ENCODE assay signal across 25 cellular contexts in the genomic region with DNA sequence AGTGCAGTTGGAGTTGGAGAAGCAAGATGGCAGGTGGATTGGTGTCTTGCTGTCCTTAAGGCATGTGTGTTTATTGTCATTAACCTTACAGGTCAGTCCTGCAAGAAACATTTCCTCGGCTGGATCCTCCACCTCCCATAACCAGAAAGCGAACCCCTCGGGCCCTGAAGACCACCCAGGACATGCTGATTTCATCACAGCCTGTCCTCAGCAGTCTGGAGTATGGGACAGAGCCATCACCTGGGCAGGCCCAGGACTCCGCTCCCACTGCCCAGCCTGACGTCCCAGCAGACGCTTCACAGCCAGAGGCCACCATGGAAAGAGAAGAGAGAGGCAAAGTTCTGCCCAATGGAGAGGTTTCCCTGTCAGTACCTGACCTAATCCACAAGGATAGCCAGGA. TPM values are rescaled to one million over a fixed set of nuclear protein-coding genes. Genes with fewer than 3 reads are reported as not detected.
DNase-seq lines count a peak whose midpoint lies in the region; ATAC-seq, FAIRE-seq and TF ChIP-seq lines count a peak whose summit lies in the region.
"Had no signal": no experiment of that assay in that cellular context is flagged by ENCODE, and none has a peak within 500 bp of the region (broad histone marks: within the 10 kb centered on the region; RNA-seq: fewer than 3 reads in every experiment).

No MANE protein-coding gene starts in this region.

- H3K9me3 Mint-ChIP-seq in endothelial cell (ENCODE audit: unreplicated experiment) = no peaks in the 10 kb centered on the region
- H3K9me3 Mint-ChIP-seq: CD4-positive, alpha-beta memory T cell; H9; HFFc6 had no signal

- no peak overlapping the region for H3K14ac ChIP-seq in neuronal stem cell (ENCODE audit: low read length)

- no peak overlapping the region for H4K8ac ChIP-seq in neuronal stem cell (ENCODE audit: low read depth, low read length)

- no peak for FAIRE-seq in kidney (lab: Jason Lieb, UNC)
- FAIRE-seq: A204.1, D721Med, G401.6, GM12891, GM19239, HepG2, HTR-8/SVneo had no signal

- H4K91ac ChIP-seq in neuronal stem cell (ENCODE audit: low read depth, low read length, poor library complexity) = no peak overlapping the region

- no peak overlapping the region for H3K4me3 Mint-ChIP-seq in endothelial cell (ENCODE audit: unreplicated experiment)
- H3K4me3 Mint-ChIP-seq: CD4-positive, alpha-beta memory T cell; H9; HFFc6 had no signal

- no peak overlapping the region for H2BK5ac ChIP-seq in neuronal stem cell (ENCODE audit: low read length)

- no peak overlapping the region for H3K23ac ChIP-seq in neuronal stem cell (ENCODE audit: low read depth, low read length, poor library complexity)

- no peaks in the 10 kb centered on the region for H3K79me1 ChIP-seq in neuronal stem cell (ENCODE audit: low read depth, low read length)

- H3K27me3 ChIP-seq in RWPE2 (ENCODE audit: insufficient read depth, poor library complexity, severe bottlenecking) (no peaks in the 10 kb centered on the region), neuronal stem cell (ENCODE audit: control insufficient read depth in 3 of 3, insufficient read depth in 3 of 3, low read depth in 1 of 3, low read length in 3 of 3) (no peaks in the 10 kb centered on the region)
- H3K27me3 ChIP-seq: BE2C had no signal

- no peak overlapping the region for H2BK120ac ChIP-seq in neuronal stem cell (ENCODE audit: low read depth, low read length)

- H3K36me3 Mint-ChIP-seq in endothelial cell (ENCODE audit: low read depth, unreplicated experiment) = peaks cover 35% of the 10 kb centered on the region
- H3K36me3 Mint-ChIP-seq: CD4-positive, alpha-beta memory T cell had no signal

- H3K36me3 ChIP-seq in RWPE2 (ENCODE audit: low read depth) (no peaks in the 10 kb centered on the region), neuronal stem cell (replicated peaks in 1 of 2; ENCODE audit: control insufficient read depth in 2 of 2, insufficient read depth in 2 of 2, low read length in 2 of 2) (peaks cover 3 to 39% of the 10 kb centered on the region in 2 donors), kidney (ENCODE audit: control insufficient read depth in 1 of 2, insufficient read depth in 2 of 2, low read length in 2 of 2) (peaks cover 0 to under 1% of the 10 kb centered on the region in 2 donors)
- H3K36me3 ChIP-seq: BE2C had no signal

- intact Hi-C loops in kidney (cut with DNase I) = no loop called here

- H3K27me3 Mint-ChIP-seq in endothelial cell (ENCODE audit: unreplicated experiment) = peaks cover 8% of the 10 kb centered on the region

- H2AK5ac ChIP-seq in neuronal stem cell (ENCODE audit: low read depth, low read length) = no peak overlapping the region

- no CpG with 5 or more reads among the region's 6 CpGs for WGBS in neuronal stem cell (ENCODE audit: extremely low coverage in 2 of 2, insufficient read length in 2 of 2, insufficient replicate concordance in 1 of 2), 2 donors

- no peak overlapping the region for H3K4me2 ChIP-seq in neuronal stem cell (ENCODE audit: insufficient read depth, low read length, poor library complexity, severe bottlenecking)

- H3K9me3 ChIP-seq in RWPE2 (ENCODE audit: severe bottlenecking) = no peaks in the 10 kb centered on the region
- H3K9me3 ChIP-seq in neuronal stem cell (replicated peaks in 1 of 2; ENCODE audit: control insufficient read depth in 2 of 2, insufficient read depth in 1 of 2, low read depth in 1 of 2, low read length in 2 of 2) = no peaks in the 10 kb centered on the region
- H3K9me3 ChIP-seq in kidney (ENCODE audit: control insufficient read depth in 1 of 2, low read length in 2 of 2) = no peaks in the 10 kb centered on the region
- H3K9me3 ChIP-seq: BE2C had no signal

- H3K4me1 Mint-ChIP-seq in endothelial cell (ENCODE audit: unreplicated experiment) = peaks cover 37% of the 10 kb centered on the region
- H3K4me1 Mint-ChIP-seq: CD4-positive, alpha-beta memory T cell had no signal

- TF ChIP-seq CTCF in 22Rv1 (IDR thresholded peaks at IDR 0.05) = no peak
- TF ChIP-seq CTCF in RWPE2 (IDR thresholded peaks at IDR 0.05; ENCODE audit: poor library complexity, severe bottlenecking) = no peak
- TF ChIP-seq CTCF in endothelial cell (IDR thresholded peaks at IDR 0.05; ENCODE audit: unreplicated experiment) = no peak
- no peak for TF ChIP-seq CTCF in kidney (IDR thresholded peaks at IDR 0.05; ENCODE audit: borderline replicate concordance, extremely low read depth, insufficient read depth)

- peak overlapping the region; percentile 20 for H3K18ac ChIP-seq in neuronal stem cell (ENCODE audit: low read length)

- H3K9ac ChIP-seq in neuronal stem cell (ENCODE audit: low read depth, low read length, poor library complexity) (no peak overlapping the region), kidney (ENCODE audit: low read length in 2 of 2) (no peak overlapping the region)

- H2BK12ac ChIP-seq in neuronal stem cell (ENCODE audit: low read length) = peak overlapping the region; percentile 24

- peak overlapping the region; percentile 42 for H3K27ac Mint-ChIP-seq in endothelial cell (ENCODE audit: unreplicated experiment)
- H3K27ac Mint-ChIP-seq: CD4-positive, alpha-beta memory T cell; HFFc6 had no signal

- no peak overlapping the region for H2AFZ ChIP-seq in neuronal stem cell (ENCODE audit: low read length)

- H3K27ac ChIP-seq in 22Rv1 = peak overlapping the region; percentile 96
- peak overlapping the region; percentile 89 for H3K27ac ChIP-seq in RWPE2 (ENCODE audit: poor library complexity, severe bottlenecking)
- H3K27ac ChIP-seq in neuronal stem cell (replicated peaks; ENCODE audit: low read length) = no peak overlapping the region
- H3K27ac ChIP-seq in kidney (ENCODE audit: low read depth in 2 of 2, low read length in 2 of 2) = no peak overlapping the region
- H3K27ac ChIP-seq: C4-2B had no signal

- no peak overlapping the region for H3K4ac ChIP-seq in neuronal stem cell (ENCODE audit: low read length)

- H2BK15ac ChIP-seq in neuronal stem cell (ENCODE audit: low read length) = no peak overlapping the region

- ATAC-seq in RWPE2 (ENCODE audit: low read depth) = no peak
- ATAC-seq: HepG2 had no signal

- H3K4me3 ChIP-seq in RWPE2 (ENCODE audit: severe bottlenecking) = no peak overlapping the region
- H3K4me3 ChIP-seq in neuronal stem cell (ENCODE audit: low read length in 2 of 2) = no peak overlapping the region
- no peak overlapping the region for H3K4me3 ChIP-seq in kidney (ENCODE audit: low read length in 2 of 2)

- DNase-seq in RWPE2 (ENCODE audit: low spot score) = no peak
- no peak for DNase-seq in endothelial cell (ENCODE audit: low spot score)
- DNase-seq in neuronal stem cell (ENCODE audit: low spot score) = no peak
- DNase-seq in kidney = no peak
- no peak for DNase-seq in ecto neural progenitor cell (ENCODE audit: low spot score)
- no peak for DNase-seq in glomerular visceral epithelial cell (ENCODE audit: extremely low spot score)
- DNase-seq in LoVo (ENCODE audit: low spot score) = no peak
- DNase-seq: BE2C; CD4-positive, alpha-beta memory T cell; DMS153; DMS79 treated with DMSO at 0.1 percent for 48 hours; EL; GOT3; H9; HFFc6 had no signal

- peaks cover 19% of the 10 kb centered on the region for H3K4me1 ChIP-seq in RWPE2 (ENCODE audit: insufficient read depth, poor library complexity, severe bottlenecking)
- peaks cover 26% of the 10 kb centered on the region in 2 donors for H3K4me1 ChIP-seq in neuronal stem cell (ENCODE audit: control insufficient read depth in 2 of 2, insufficient read depth in 1 of 2, low read depth in 1 of 2, low read length in 2 of 2)
- H3K4me1 ChIP-seq in kidney (ENCODE audit: control insufficient read depth in 1 of 2, insufficient read depth in 1 of 2, low read depth in 1 of 2, low read length in 2 of 2) = peaks cover 0 to 5% of the 10 kb centered on the region in 2 donors
- H3K4me1 ChIP-seq: BE2C had no signal

RNA-seq across cellular contexts. Expression of a gene that starts 1.6 kb away (rescaled TPM):
- total RNA-seq in endothelial cell (ENCODE audit: unreplicated experiment) = 28.2 TPM
- 3.6 TPM for polyA plus RNA-seq in neuronal stem cell (2013, experiment 1 of 2)
- polyA plus RNA-seq in neuronal stem cell (2013, experiment 2 of 2) = 3.8 TPM
- 15.2 TPM for total RNA-seq in kidney
- polyA plus RNA-seq in kidney (ENCODE audit: insufficient read depth, low read depth, low replicate concordance) = 4.9 TPM
- total RNA-seq: CD4-positive, alpha-beta memory T cell had no signal
- polyA plus RNA-seq: CD4-positive, alpha-beta memory T cell had no signal

RNA-seq across cellular contexts. Expression of a gene that starts 6.4 kb away (rescaled TPM):
- total RNA-seq in endothelial cell (ENCODE audit: unreplicated experiment) (not detected), kidney (not detected)
- not detected for polyA plus RNA-seq in neuronal stem cell (2013, experiment 1 of 2)
- not detected for polyA plus RNA-seq in neuronal stem cell (2013, experiment 2 of 2)
- not detected for polyA plus RNA-seq in kidney (ENCODE audit: insufficient read depth, low read depth, low replicate concordance)
- total RNA-seq: CD4-positive, alpha-beta memory T cell; H9; HepG2; HFFc6 had no signal
- polyA plus RNA-seq: AG04450; CD4-positive, alpha-beta memory T cell; HepG2 had no signal

RNA-seq across cellular contexts. Expression of a gene that starts 28.8 kb away (rescaled TPM):
- total RNA-seq in endothelial cell (ENCODE audit: unreplicated experiment) = not detected
- polyA plus RNA-seq in neuronal stem cell (2013, experiment 1 of 2) = not detected
- not detected for polyA plus RNA-seq in neuronal stem cell (2013, experiment 2 of 2)
- 0.76 TPM for total RNA-seq in kidney
- polyA plus RNA-seq in kidney (ENCODE audit: insufficient read depth, low read depth, low replicate concordance) = not detected
- total RNA-seq: CD4-positive, alpha-beta memory T cell; H9; HepG2; HFFc6 had no signal
- polyA plus RNA-seq: AG04450, HepG2 had no signal

Comparison
In these comparisons a context has a peak if more than half of its experiments do, and no peak if none do; other contexts are left out.
1. H3K27ac ChIP-seq: peak in 22Rv1 (single experiment) and RWPE2 (single experiment); none in neuronal stem cell (single experiment) and kidney (0 of 2).